In genomic region chr22:42615860-42616175, GRCh38 we compare ENCODE assay signal across 8 cellular contexts. TPM values are rescaled to one million over a fixed set of nuclear protein-coding genes. Genes with fewer than 3 reads are reported as not detected.
A peak's percentile ranks its signal among the peaks of the same experiment; 100 is the strongest.
DNase-seq lines count a peak whose midpoint lies in the region; ATAC-seq and TF ChIP-seq lines count a peak whose summit lies in the region.
"Not testable (repeated sequence)": the region's sequence is repeated elsewhere in the genome, so short reads cannot be mapped to it uniquely, and the experiment has no call there.

No MANE protein-coding gene starts in this region.

- TF ChIP-seq CTCF in AG04450 (IDR thresholded peaks at IDR 0.05; ENCODE audit: low read depth, low read length); nephron progenitor cell (IDR thresholded peaks at IDR 0.05): not testable (repeated sequence)

- CTCF ChIA-PET in AG04450 (lab: Charles Lee): not testable (repeated sequence)

- peak overlapping the region; percentile 97 for H3K27ac ChIP-seq in AG04450 (ENCODE audit: low read depth, low read length)
- H3K27ac ChIP-seq in SJCRH30: peak overlapping the region; percentile 100
- not testable (repeated sequence) for H3K27ac ChIP-seq in iPS-20b (ENCODE audit: low read length)

- H3K27me3 Mint-ChIP-seq in effector memory CD8-positive, alpha-beta T cell; nephron progenitor cell (ENCODE audit: low read depth, poor library complexity); stimulated activated naive B cell treated with anti-CD40 and anti-IgM and Interleukin-4, amounts not matched to agents 10 μg/mL and 1 μg/mL and 100 μg/mL, for 72 hours: not testable (repeated sequence)

- not testable (repeated sequence) for H3K9me3 Mint-ChIP-seq in activated naive CD4-positive, alpha-beta T cell treated with anti-CD3 and anti-CD28 coated beads, Interleukin-2, amount 50 U/mL, for 72 hours; effector memory CD8-positive, alpha-beta T cell; nephron progenitor cell; stimulated activated naive B cell treated with anti-CD40 and anti-IgM and Interleukin-4, amounts not matched to agents 10 μg/mL and 1 μg/mL and 100 μg/mL, for 72 hours

- H3K4me1 Mint-ChIP-seq in effector memory CD8-positive, alpha-beta T cell (ENCODE audit: low read depth in 2 of 2): peaks cover 37 to 42% of the 10 kb centered on the region in 2 donors
- peaks cover 67% of the 10 kb centered on the region for H3K4me1 Mint-ChIP-seq in nephron progenitor cell
- peaks cover 31 to 53% of the 10 kb centered on the region in 2 donors for H3K4me1 Mint-ChIP-seq in stimulated activated naive B cell treated with anti-CD40 and anti-IgM and Interleukin-4, amounts not matched to agents 10 μg/mL and 1 μg/mL and 100 μg/mL, for 72 hours

- H3K4me3 ChIP-seq in AG04450 (ENCODE audit: low read depth, low read length) (peak overlapping the region; percentile 29; the same call in 1 of the 2 replicates), iPS-20b (ENCODE audit: low read length) (peak overlapping the region; percentile 33)
- H3K4me3 ChIP-seq in SJCRH30: not testable (repeated sequence)

- peak overlapping the region; percentile 11; the same call in 1 of the 2 replicates for H3K9ac ChIP-seq in iPS-20b (ENCODE audit: low read depth, low read length)

- POLR2A ChIA-PET in AG04450 (lab: Yijun Ruan, JAX): interaction anchor here (0.6 to 2.0 kb wide), 8 partner anchors 18 to 255 kb away, joined by 3 to 12 read pairs (median 4); partner anchors contain the start of gene CYB5R3

- not testable (repeated sequence) for H3K4me1 ChIP-seq in SJCRH30; iPS-20b (ENCODE audit: insufficient read depth, low read length)

- H3K27ac Mint-ChIP-seq in activated naive CD4-positive, alpha-beta T cell treated with anti-CD3 and anti-CD28 coated beads, Interleukin-2, amount 50 U/mL, for 72 hours: peak overlapping the region; percentile 100
- peak overlapping the region; percentile 100 for H3K27ac Mint-ChIP-seq in effector memory CD8-positive, alpha-beta T cell
- peak overlapping the region; percentile 100 for H3K27ac Mint-ChIP-seq in nephron progenitor cell
- peak overlapping the region; percentile 100 for H3K27ac Mint-ChIP-seq in stimulated activated naive B cell treated with anti-CD40 and anti-IgM and Interleukin-4, amounts not matched to agents 10 μg/mL and 1 μg/mL and 100 μg/mL, for 72 hours

- peak; percentile 0 for ATAC-seq in HG03159 (IDR thresholded peaks at IDR 0.05; ENCODE audit: unreplicated experiment)
- not testable (repeated sequence) for ATAC-seq in activated naive CD4-positive, alpha-beta T cell treated with anti-CD3 and anti-CD28 coated beads, Interleukin-2, amount 50 U/mL, for 72 hours; stimulated activated naive B cell treated with anti-CD40 and anti-IgM and Interleukin-4, amounts not matched to agents 10 μg/mL and 1 μg/mL and 100 μg/mL, for 72 hours (replicated peaks)
- ATAC-seq in effector memory CD8-positive, alpha-beta T cell (replicated peaks): peak; percentile 7

- not testable (repeated sequence) for H3K36me3 ChIP-seq in SJCRH30
- peaks cover 23% of the 10 kb centered on the region for H3K36me3 ChIP-seq in iPS-20b (ENCODE audit: insufficient read depth, low read depth, low read length)

- H3K27me3 ChIP-seq in AG04450 (ENCODE audit: control insufficient read depth, insufficient read depth, low read length); SJCRH30; iPS-20b (ENCODE audit: insufficient read depth, low read length): not testable (repeated sequence)

- H3K9me3 ChIP-seq in AG04450 (ENCODE audit: control insufficient read depth, insufficient read depth, low read length); SJCRH30 (replicated peaks); iPS-20b (ENCODE audit: insufficient read depth, low read depth, low read length): not testable (repeated sequence)

- peak overlapping the region; percentile 97 to 98 for H3K4me3 Mint-ChIP-seq in effector memory CD8-positive, alpha-beta T cell
- peak overlapping the region; percentile 95 for H3K4me3 Mint-ChIP-seq in nephron progenitor cell
- H3K4me3 Mint-ChIP-seq in stimulated activated naive B cell treated with anti-CD40 and anti-IgM and Interleukin-4, amounts not matched to agents 10 μg/mL and 1 μg/mL and 100 μg/mL, for 72 hours: peak overlapping the region; percentile 93

- DNase-seq in AG04450 (ENCODE audit: low read depth, low spot score); SJCRH30; activated naive CD4-positive, alpha-beta T cell treated with anti-CD3 and anti-CD28 coated beads, Interleukin-2, amount 50 U/mL, for 72 hours (ENCODE audit: low spot score in 2 of 2); effector memory CD8-positive, alpha-beta T cell; nephron progenitor cell; stimulated activated naive B cell treated with anti-CD40 and anti-IgM and Interleukin-4, amounts not matched to agents 10 μg/mL and 1 μg/mL and 100 μg/mL, for 72 hours: not testable (repeated sequence)

- H3K36me3 Mint-ChIP-seq in activated naive CD4-positive, alpha-beta T cell treated with anti-CD3 and anti-CD28 coated beads, Interleukin-2, amount 50 U/mL, for 72 hours: peaks cover 14 to 23% of the 10 kb centered on the region in 2 donors
- H3K36me3 Mint-ChIP-seq in effector memory CD8-positive, alpha-beta T cell (ENCODE audit: insufficient read depth): peaks cover 56% of the 10 kb centered on the region
- peaks cover 24% of the 10 kb centered on the region for H3K36me3 Mint-ChIP-seq in nephron progenitor cell (ENCODE audit: low read depth)
- H3K36me3 Mint-ChIP-seq in stimulated activated naive B cell treated with anti-CD40 and anti-IgM and Interleukin-4, amounts not matched to agents 10 μg/mL and 1 μg/mL and 100 μg/mL, for 72 hours: peaks cover 20 to 39% of the 10 kb centered on the region in 2 donors

RNA-seq across cellular contexts. Expression of gene POLDIP3, which starts 1.1 kb away (rescaled TPM):
- 50.6 and 55.7 TPM in 2 replicates for polyA plus RNA-seq in AG04450 (2011; rRNA removed)
- polyA minus RNA-seq in AG04450 (2011; rRNA and poly(A)+ RNA removed): 40.2 and 47.8 TPM in 2 replicates
- 74.8 and 75.8 TPM in 2 replicates for total RNA-seq in SJCRH30 (2014; rRNA removed; shearing (Covaris generic))
- 100 to 1,000 TPM in 1 of 2 donors, 10 to 100 TPM in 1; 71.9 to 126 TPM for total RNA-seq in activated naive CD4-positive, alpha-beta T cell treated with anti-CD3 and anti-CD28 coated beads, Interleukin-2, amount 50 U/mL, for 72 hours

RNA-seq across cellular contexts. Expression of gene ATP5MGL, which starts 24.6 kb away (rescaled TPM):
- polyA plus RNA-seq in AG04450 (2011; rRNA removed): 0.15 TPM in 1 of 2 replicates, not detected in the other
- polyA minus RNA-seq in AG04450 (2011; rRNA and poly(A)+ RNA removed): 0.91 and 1.1 TPM in 2 replicates
- 0.51 and 1.2 TPM in 2 replicates for total RNA-seq in SJCRH30 (2014; rRNA removed; shearing (Covaris generic))
- total RNA-seq in activated naive CD4-positive, alpha-beta T cell treated with anti-CD3 and anti-CD28 coated beads, Interleukin-2, amount 50 U/mL, for 72 hours: 1 to 10 TPM in 1 of 2 donors, under 1 TPM in 1; 0.89 to 1.4 TPM

RNA-seq across cellular contexts. Expression of gene CYB5R3, which starts 33.4 kb away (rescaled TPM):
- polyA plus RNA-seq in AG04450 (2011; rRNA removed): 110 and 151 TPM in 2 replicates
- polyA minus RNA-seq in AG04450 (2011; rRNA and poly(A)+ RNA removed): 86.5 and 114 TPM in 2 replicates
- 71.1 and 73.9 TPM in 2 replicates for total RNA-seq in SJCRH30 (2014; rRNA removed; shearing (Covaris generic))
- total RNA-seq in activated naive CD4-positive, alpha-beta T cell treated with anti-CD3 and anti-CD28 coated beads, Interleukin-2, amount 50 U/mL, for 72 hours: 10 to 100 TPM; 49.7 to 84.6 TPM
